ENCODE assay signal across 1 cellular context in genomic region chr1:150558328-150558727, GRCh38.
A peak's percentile ranks its signal among the peaks of the same experiment; 100 is the strongest.
TF ChIP-seq lines count a peak whose summit lies in the region.

No MANE protein-coding gene starts in this region.

TF ChIP-seq in HepG2, 621 proteins besides CTCF, POLR2A, EP300 and RAD21:
- TF ChIP-seq AGO2 (optimal IDR thresholded peaks at IDR 0.05; ENCODE audit: low read depth, low read length), result peak; percentile 31
- TF ChIP-seq ZFP36 (IDR thresholded peaks at IDR 0.05; ENCODE audit: borderline replicate concordance, low read depth, low read length, partially characterized antibody), result no peak
